Comparison of ENCODE assay signal across 12 cellular contexts in the genomic region with DNA sequence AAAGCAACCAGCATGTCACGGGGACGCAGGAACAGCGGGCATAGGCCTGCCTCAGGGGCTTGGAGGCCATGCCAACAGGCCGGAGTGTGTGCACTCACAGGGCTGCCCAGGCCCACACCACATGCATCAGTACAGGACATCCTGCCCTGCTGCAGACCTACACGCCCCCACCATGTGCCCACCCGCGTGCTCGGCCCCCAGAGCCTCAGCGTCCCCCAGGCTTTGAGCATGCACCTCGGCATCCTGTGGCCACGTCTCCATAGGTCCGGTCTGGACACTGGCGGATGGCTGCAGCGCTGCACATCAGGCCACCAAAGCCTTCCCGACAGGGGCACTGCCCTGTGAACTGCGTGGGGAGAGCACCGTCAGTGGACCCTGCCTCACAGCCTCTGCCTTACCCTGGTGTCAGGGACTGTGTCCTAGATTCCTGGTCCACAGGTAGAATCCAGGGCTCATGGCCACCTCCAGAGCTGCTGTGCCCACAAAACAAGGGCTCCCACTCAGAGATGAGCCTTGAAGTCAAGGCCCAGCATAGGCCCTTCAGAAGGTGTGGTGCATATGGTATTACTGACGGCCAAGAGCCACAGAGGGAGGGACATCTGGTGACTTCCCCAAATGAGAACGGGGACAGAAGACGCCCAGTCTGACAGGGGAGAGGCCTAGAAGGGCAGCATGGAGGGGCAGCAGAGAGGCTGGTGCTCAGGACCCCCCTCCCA. TPM values are rescaled to one million over a fixed set of nuclear protein-coding genes. Genes with fewer than 3 reads are reported as not detected.
DNase-seq lines count a peak whose midpoint lies in the region; ATAC-seq and TF ChIP-seq lines count a peak whose summit lies in the region.
"Had no signal": no experiment of that assay in that cellular context is flagged by ENCODE, and none has a peak within 500 bp of the region (broad histone marks: within the 10 kb centered on the region; RNA-seq: fewer than 3 reads in every experiment).

No MANE protein-coding gene starts in this region.

- TF ChIP-seq POLR2A in heart left ventricle (IDR thresholded peaks at IDR 0.05) = no peak
- no peak for TF ChIP-seq POLR2A in gastroesophageal sphincter (IDR thresholded peaks at IDR 0.05)

- no peaks in the 10 kb centered on the region for H3K9me3 ChIP-seq in right atrium auricular region
- H3K9me3 ChIP-seq in heart left ventricle = no peaks in the 10 kb centered on the region
- no peaks in the 10 kb centered on the region for H3K9me3 ChIP-seq in SJCRH30 (replicated peaks)
- H3K9me3 ChIP-seq in left lung = no peaks in the 10 kb centered on the region
- no peaks in the 10 kb centered on the region for H3K9me3 ChIP-seq in aorta (ENCODE audit: control insufficient read depth, low read length)
- no peaks in the 10 kb centered on the region for H3K9me3 ChIP-seq in gastroesophageal sphincter
- H3K9me3 ChIP-seq: thyroid gland had no signal

- no peak overlapping the region for H3K4me3 ChIP-seq in right atrium auricular region
- peak overlapping the region in 2 of 12 donors; percentile 7 to 38 for H3K4me3 ChIP-seq in heart left ventricle
- H3K4me3 ChIP-seq in SJCRH30 = no peak overlapping the region
- no peak overlapping the region for H3K4me3 ChIP-seq in left lung
- no peak overlapping the region for H3K4me3 ChIP-seq in aorta (ENCODE audit: low read length in 2 of 2)
- no peak overlapping the region for H3K4me3 ChIP-seq in gastroesophageal sphincter
- H3K4me3 ChIP-seq: GM23248, thyroid gland had no signal

- no peaks in the 10 kb centered on the region for H3K27me3 ChIP-seq in right atrium auricular region
- no peaks in the 10 kb centered on the region for H3K27me3 ChIP-seq in heart left ventricle
- no peaks in the 10 kb centered on the region for H3K27me3 ChIP-seq in SJCRH30
- no peaks in the 10 kb centered on the region for H3K27me3 ChIP-seq in left lung
- no peaks in the 10 kb centered on the region for H3K27me3 ChIP-seq in aorta (ENCODE audit: control insufficient read depth in 1 of 2, insufficient read depth in 2 of 2, low read length in 1 of 2)
- no peaks in the 10 kb centered on the region for H3K27me3 ChIP-seq in gastroesophageal sphincter
- H3K27me3 ChIP-seq: thyroid gland had no signal

- H3K27ac ChIP-seq in right atrium auricular region (peak overlapping the region; percentile 72 to 86), heart left ventricle (peak overlapping the region in 6 of 12 donors; percentile 19 to 80 (median 54)), SJCRH30 (peak overlapping the region; percentile 98), left lung (peak overlapping the region in 1 of 2 donors; percentile 51), aorta (ENCODE audit: low read depth in 1 of 2, low read length in 2 of 2) (no peak overlapping the region), gastroesophageal sphincter (peak overlapping the region in 1 of 4 donors; percentile 36)
- H3K27ac ChIP-seq: GM23248, thyroid gland, WERI-Rb-1 had no signal

- DNase-seq in right atrium auricular region (ENCODE audit: low spot score) (no peak), heart left ventricle (no peak), SJCRH30 (peak in 1 of 2 experiments; percentile 23), left lung (no peak), aorta (no peak), NCI-H2196 (lab: John Stamatoyannopoulos, UW; ENCODE audit: unreplicated experiment) (no peak)

- H3K36me3 ChIP-seq in right atrium auricular region (no peaks in the 10 kb centered on the region), heart left ventricle (no peaks in the 10 kb centered on the region), SJCRH30 (no peaks in the 10 kb centered on the region; the same call in 1 of the 2 replicates), left lung (peaks cover 0 to 62% of the 10 kb centered on the region in 2 donors), aorta (ENCODE audit: control insufficient read depth in 1 of 2, insufficient read depth in 2 of 2, low read length in 1 of 2) (no peaks in the 10 kb centered on the region), gastroesophageal sphincter (no peaks in the 10 kb centered on the region)
- H3K36me3 ChIP-seq: thyroid gland, WERI-Rb-1 had no signal

- ATAC-seq in heart left ventricle (no peak), left lung (peak; percentile 57), aorta (ENCODE audit: low FRiP score) (peak; percentile 30), HG02870 (IDR thresholded peaks at IDR 0.05; ENCODE audit: unreplicated experiment) (no peak), gastroesophageal sphincter (no peak)

- TF ChIP-seq CTCF in right atrium auricular region (IDR thresholded peaks at IDR 0.05) = no peak
- no peak for TF ChIP-seq CTCF in heart left ventricle (IDR thresholded peaks at IDR 0.05)
- no peak for TF ChIP-seq CTCF in left lung (IDR thresholded peaks at IDR 0.05)
- TF ChIP-seq CTCF in gastroesophageal sphincter (IDR thresholded peaks at IDR 0.05) = no peak

- 89 to 93% (median 89%) methylated on average over 13 to 20 of the region's 20 CpGs for WGBS in heart left ventricle, 4 donors
- WGBS in aorta, 2 donors = 94% methylated on average over 20 of the region's 20 CpGs
- WGBS in gastroesophageal sphincter (ENCODE audit: low coverage in 1 of 2), 2 donors = 60 to 90% methylated on average over 2 of the region's 20 CpGs

- intact Hi-C loops in heart left ventricle (cut with DNase I) (loop anchor here (1.0 to 10.0 kb wide), 11 partner anchors 22 to 121 kb away; partner anchors contain the start of gene G0S2 (in 1 of the 10)), left lung (cut with DNase I) (loop anchor here in 1 of 2 donors (5.0 kb wide), 1 partner anchor 49 kb away; no protein-coding TSS in a partner anchor), aorta (cut with DNase I) (loop anchor here (2.0 to 5.0 kb wide), 2 partner anchors 50 to 121 kb away; no protein-coding TSS in a partner anchor)

- TF ChIP-seq EP300 in gastroesophageal sphincter (IDR thresholded peaks at IDR 0.05) = no peak

- H3K4me1 ChIP-seq in right atrium auricular region (peaks cover 3 to 56% of the 10 kb centered on the region in 2 donors), heart left ventricle (peaks cover 0 to 61% (median 43%) of the 10 kb centered on the region in 12 donors), SJCRH30 (peaks cover 32% of the 10 kb centered on the region), left lung (peaks cover 3 to 22% of the 10 kb centered on the region in 2 donors), aorta (ENCODE audit: control insufficient read depth in 1 of 2, insufficient read depth in 2 of 2, low read length in 2 of 2) (no peaks in the 10 kb centered on the region), gastroesophageal sphincter (peaks cover 0 to 53% (median 17%) of the 10 kb centered on the region in 3 donors)

RNA-seq across cellular contexts. Expression of gene LAMB3, which starts 25.4 kb away (rescaled TPM):
- total RNA-seq in right atrium auricular region (10 to 100 TPM in 1 of 2 donors, 1 to 10 TPM in 1; 4.7 to 11.1 TPM), heart left ventricle (1 to 10 TPM in 8 of 9 donors, under 1 TPM in 1; 0.83 to 7.4 (median 3.6) TPM), left lung (100 to 1,000 TPM in 1 of 2 donors, 10 to 100 TPM in 1; 64.1 to 126 TPM), aorta (1 to 10 TPM in 1 of 2 donors, under 1 TPM in 1; 0.84 to 3.9 TPM), gastroesophageal sphincter (10 to 100 TPM in 1 of 4 donors, under 1 TPM in 3; 0.13 to 11.6 (median 0.35) TPM)
- polyA plus RNA-seq in heart left ventricle (1 to 10 TPM; 1.8 to 5.3 TPM), aorta (1 to 10 TPM; 5.2 to 5.4 TPM)
- total RNA-seq in SJCRH30 (2014; rRNA removed; shearing (Covaris generic)) = 8.9 and 9.1 TPM in 2 replicates

RNA-seq across cellular contexts. Expression of gene CAMK1G, which starts 43.3 kb away (rescaled TPM):
- total RNA-seq in right atrium auricular region (under 1 TPM in 1 of 2 donors, not detected in 1; 0.28 TPM), heart left ventricle (under 1 TPM in 2 of 9 donors, not detected in 7; 0.30 to 0.48 TPM), left lung (1 to 10 TPM in 1 of 2 donors, under 1 TPM in 1; 0.29 to 1.1 TPM), aorta (under 1 TPM in 1 of 2 donors, not detected in 1; 0.72 TPM), gastroesophageal sphincter (1 to 10 TPM in 2 of 4 donors, under 1 TPM in 2; 0.19 to 6.8 (median 0.84) TPM)
- polyA plus RNA-seq in heart left ventricle (not detected), aorta (under 1 TPM in 1 of 2 donors, not detected in 1; 0.63 TPM)
- total RNA-seq in SJCRH30 (2014; rRNA removed; shearing (Covaris generic)) = not detected in 2 replicates
- total RNA-seq: dermis blood vessel endothelial cell, thyroid gland had no signal
- polyA plus RNA-seq: GM23248 had no signal

RNA-seq across cellular contexts. Expression of gene G0S2, which starts 48.4 kb away (rescaled TPM):
- total RNA-seq in right atrium auricular region (100 to 1,000 TPM; 212 to 299 TPM), heart left ventricle (100 to 1,000 TPM in 8 of 9 donors, 10 to 100 TPM in 1; 92.0 to 600 (median 212) TPM), left lung (10 to 100 TPM; 10.6 to 89.1 TPM), aorta (10 to 100 TPM; 21.3 to 24.9 TPM), gastroesophageal sphincter (10 to 100 TPM in 2 of 4 donors, 1 to 10 TPM in 2; 6.0 to 95.2 (median 11.0) TPM)
- polyA plus RNA-seq in heart left ventricle (100 to 1,000 TPM in 1 of 2 donors, 10 to 100 TPM in 1; 87.6 to 218 TPM), aorta (10 to 100 TPM; 16.3 to 20.3 TPM)
- 1.3 and 1.8 TPM in 2 replicates for total RNA-seq in SJCRH30 (2014; rRNA removed; shearing (Covaris generic))

Comparison
In these comparisons a context has a peak if more than half of its experiments do, and no peak if none do; other contexts are left out.
1. H3K27ac ChIP-seq: peak in right atrium auricular region (2 of 2) and SJCRH30 (single experiment); none in aorta (0 of 2).
2. ATAC-seq: peak in left lung (single experiment) and aorta (single experiment); none in heart left ventricle (0 of 4), HG02870 (single experiment) and gastroesophageal sphincter (single experiment).